In the genomic region with DNA sequence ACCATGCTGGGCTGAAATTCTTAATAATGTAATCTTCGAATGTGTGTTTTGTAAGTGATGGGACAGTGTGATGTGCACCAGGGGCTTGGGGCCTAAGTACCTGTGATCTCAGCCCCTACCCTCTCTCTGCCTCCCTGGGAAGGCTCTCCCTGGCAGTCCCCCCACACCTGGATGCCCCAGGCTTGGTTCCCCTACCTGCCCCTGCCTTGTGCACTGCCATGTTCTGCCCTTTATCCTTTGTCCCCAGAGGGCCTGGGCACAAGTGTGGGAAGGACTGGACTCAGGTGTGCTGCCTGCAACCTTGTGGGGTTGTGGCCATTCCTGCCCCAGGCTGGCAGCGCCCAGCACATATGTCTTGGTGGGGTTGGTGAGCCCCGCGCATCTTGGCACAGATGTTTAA, we compare ENCODE assay signal across 13 cellular contexts. TPM values are rescaled to one million over a fixed set of nuclear protein-coding genes. Genes with fewer than 3 reads are reported as not detected.
DNase-seq lines count a peak whose midpoint lies in the region; ATAC-seq and TF ChIP-seq lines count a peak whose summit lies in the region.
"Had no signal": no experiment of that assay in that cellular context is flagged by ENCODE, and none has a peak within 500 bp of the region (broad histone marks: within the 10 kb centered on the region; RNA-seq: fewer than 3 reads in every experiment).

No MANE protein-coding gene starts in this region.

- no peak overlapping the region for H3K9ac ChIP-seq in endodermal cell (ENCODE audit: extremely low read depth, low read length, poor library complexity, severe bottlenecking)

- no peak overlapping the region for H3K27ac Mint-ChIP-seq in endodermal cell
- H3K27ac Mint-ChIP-seq: CD14-positive monocyte; CD8-positive, alpha-beta T cell had no signal

- H3K4me1 ChIP-seq in endodermal cell (ENCODE audit: control insufficient read depth, insufficient read depth, low read length) (no peaks in the 10 kb centered on the region), osteoblast (ENCODE audit: insufficient read depth, low read length) (peaks cover 11% of the 10 kb centered on the region), upper lobe of right lung (peaks cover 13% of the 10 kb centered on the region)

- H3K27ac ChIP-seq in endodermal cell (ENCODE audit: low read depth, low read length) (no peak overlapping the region), osteoblast (ENCODE audit: low read depth, low read length) (no peak overlapping the region), upper lobe of right lung (no peak overlapping the region)
- H3K27ac ChIP-seq: 22Rv1 had no signal

- peaks cover 2% of the 10 kb centered on the region for H3K27me3 Mint-ChIP-seq in endodermal cell (ENCODE audit: insufficient read depth)

- no peak overlapping the region for H3K4me2 ChIP-seq in osteoblast (ENCODE audit: insufficient read depth, low read length)

- intact Hi-C loops in upper lobe of right lung (cut with DNase I) = no loop called here

- no peaks in the 10 kb centered on the region for H3K9me3 Mint-ChIP-seq in endodermal cell
- H3K9me3 Mint-ChIP-seq: CD8-positive, alpha-beta T cell had no signal

- peaks cover 6% of the 10 kb centered on the region for H3K4me1 Mint-ChIP-seq in endodermal cell

- H3K4me3 ChIP-seq in endodermal cell (ENCODE audit: low read length) = no peak overlapping the region
- no peak overlapping the region for H3K4me3 ChIP-seq in osteoblast (ENCODE audit: insufficient read depth, low read length)
- H3K4me3 ChIP-seq in upper lobe of right lung = no peak overlapping the region

- WGBS in endodermal cell (ENCODE audit: insufficient coverage in 1 of 2, insufficient read length in 1 of 2), 2 experiments = 90% methylated on average over 2 to 4 of the region's 4 CpGs

- H3K36me3 ChIP-seq in endodermal cell (ENCODE audit: control insufficient read depth, insufficient read depth, low read length) = no peaks in the 10 kb centered on the region
- H3K36me3 ChIP-seq in osteoblast (ENCODE audit: insufficient read depth, low read length) = no peaks in the 10 kb centered on the region
- H3K36me3 ChIP-seq in upper lobe of right lung = no peaks in the 10 kb centered on the region

- no peak overlapping the region for H2AFZ ChIP-seq in osteoblast (ENCODE audit: low read length)

- peak; percentile 34 for DNase-seq in activated effector memory CD4-positive, alpha-beta T cell treated with anti-CD3 and anti-CD28 coated beads, Interleukin-2, amount 50 U/mL, for 16 hours
- no peak for DNase-seq in activated effector memory CD4-positive, alpha-beta T cell treated with Interleukin-2 at 50 U/mL for 16 hours
- DNase-seq in endodermal cell (peak; percentile 29), osteoblast (ENCODE audit: insufficient read length, low spot score, missing footprints) (peak; percentile 42), upper lobe of right lung (peak; percentile 50), NCI-H187 treated with DMSO at 0.1 percent for 48 hours (lab: John Stamatoyannopoulos, UW) (no peak), NCI-H748 (lab: John Stamatoyannopoulos, UW; ENCODE audit: unreplicated experiment) (no peak)
- no peak for DNase-seq in stimulated activated CD4-positive, alpha-beta T cell treated with anti-CD3 and anti-CD28 coated beads, Interleukin-4, amount 100 ng/mL, for 24 hours
- DNase-seq: CD8-positive, alpha-beta T cell; COR-L47; GF-D8 had no signal

- no peaks in the 10 kb centered on the region for H3K79me2 ChIP-seq in osteoblast (ENCODE audit: insufficient read depth, low read length)

- ATAC-seq in upper lobe of right lung = no peak
- ATAC-seq: CD8-positive, alpha-beta T cell had no signal

- H3K27me3 ChIP-seq in endodermal cell (ENCODE audit: control insufficient read depth, insufficient read depth, low read length, poor library complexity, severe bottlenecking) (no peaks in the 10 kb centered on the region), osteoblast (ENCODE audit: insufficient read depth, low read length) (no peaks in the 10 kb centered on the region), upper lobe of right lung (no peaks in the 10 kb centered on the region)

- no peak for TF ChIP-seq CTCF in endodermal cell (conservative IDR thresholded peaks at IDR 0.05)
- TF ChIP-seq CTCF in osteoblast (IDR thresholded peaks at IDR 0.05; ENCODE audit: extremely low read depth, low read depth, low read length) = no peak
- no peak for TF ChIP-seq CTCF in upper lobe of right lung (IDR thresholded peaks at IDR 0.05)

- no peak overlapping the region for H3K4me3 Mint-ChIP-seq in endodermal cell
- H3K4me3 Mint-ChIP-seq: CD8-positive, alpha-beta T cell had no signal

- H3K9me3 ChIP-seq in endodermal cell (ENCODE audit: control insufficient read depth, low read length) (no peaks in the 10 kb centered on the region), osteoblast (ENCODE audit: low read depth, low read length) (no peaks in the 10 kb centered on the region), upper lobe of right lung (no peaks in the 10 kb centered on the region)

- H4K20me1 ChIP-seq in osteoblast (ENCODE audit: insufficient read depth, low read length) = no peaks in the 10 kb centered on the region

- H3K36me3 Mint-ChIP-seq in endodermal cell (ENCODE audit: low read depth) = no peaks in the 10 kb centered on the region
- H3K36me3 Mint-ChIP-seq: CD14-positive monocyte; CD8-positive, alpha-beta T cell had no signal

RNA-seq across cellular contexts. Expression of a gene that starts 55.4 kb away (rescaled TPM):
- 100 to 1,000 TPM in 1 of 2 donors, 10 to 100 TPM in 1; 71.1 to 103 TPM for total RNA-seq in endodermal cell
- 40.4 TPM for polyA plus RNA-seq in endodermal cell (2013, experiment 1 of 2)
- polyA plus RNA-seq in endodermal cell (2013, experiment 2 of 2) = 41.5 TPM
- total RNA-seq in osteoblast = 28.2 and 30.9 TPM in 2 replicates
- 72.8 TPM for total RNA-seq in upper lobe of right lung

Comparison
In these comparisons a context has a peak if more than half of its experiments do, and no peak if none do; other contexts are left out.
1. DNase-seq: peak in activated effector memory CD4-positive, alpha-beta T cell treated with anti-CD3 and anti-CD28 coated beads, Interleukin-2, amount 50 U/mL, for 16 hours (single experiment), endodermal cell (single experiment), osteoblast (single experiment) and upper lobe of right lung (single experiment); none in activated effector memory CD4-positive, alpha-beta T cell treated with Interleukin-2 at 50 U/mL for 16 hours (single experiment), stimulated activated CD4-positive, alpha-beta T cell treated with anti-CD3 and anti-CD28 coated beads, Interleukin-4, amount 100 ng/mL, for 24 hours (single experiment), NCI-H187 treated with DMSO at 0.1 percent for 48 hours (single experiment) and NCI-H748 (single experiment).